8 cellular contexts compared by ENCODE assay signal in genomic region chr1:112722601-112723510, GRCh38. TPM values are rescaled to one million over a fixed set of nuclear protein-coding genes. Genes with fewer than 3 reads are reported as not detected.
A peak's percentile ranks its signal among the peaks of the same experiment; 100 is the strongest.
DNase-seq lines count a peak whose midpoint lies in the region; ATAC-seq and TF ChIP-seq lines count a peak whose summit lies in the region.

No MANE protein-coding gene starts in this region.

- peaks cover 14% of the 10 kb centered on the region for H3K4me1 Mint-ChIP-seq in activated naive CD8-positive, alpha-beta T cell (ENCODE audit: low read depth)
- peaks cover 10% of the 10 kb centered on the region for H3K4me1 Mint-ChIP-seq in activated naive CD8-positive, alpha-beta T cell treated with anti-CD3 and anti-CD28 coated beads for 36 hours
- H3K4me1 Mint-ChIP-seq in activated CD8-positive, alpha-beta T cell treated with anti-CD3 and anti-CD28 coated beads, Interleukin-2, amount 10 ng/mL, durations not matched to agents 7 days and 5 days (ENCODE audit: low read depth): peaks cover 14% of the 10 kb centered on the region

- H3K4me1 ChIP-seq in tibial nerve (peaks cover 0 to 26% (median 18%) of the 10 kb centered on the region in 4 donors), transverse colon (peaks cover 0 to 20% (median 14%) of the 10 kb centered on the region in 4 donors)

- CTCF ChIA-PET in activated CD8-positive, alpha-beta T cell treated with anti-CD3 and anti-CD28 coated beads, Interleukin-2, amount 10 ng/mL, durations not matched to agents 7 days and 5 days (lab: Charles Lee): interaction anchor here (0.9 to 9.8 kb wide), 3 partner anchors 10 to 332 kb away, joined by 3 to 173 read pairs (median 3); no protein-coding TSS in a partner anchor

- TF ChIP-seq CTCF in tibial nerve (IDR thresholded peaks at IDR 0.05): no peak
- TF ChIP-seq CTCF in transverse colon (IDR thresholded peaks at IDR 0.05): no peak

- intact Hi-C loops in transverse colon (cut with DNase I; ENCODE audit: low total_unique reads): no loop called here

- H3K36me3 ChIP-seq in tibial nerve (no peaks in the 10 kb centered on the region), transverse colon (no peaks in the 10 kb centered on the region)

- POLR2A ChIA-PET in activated CD8-positive, alpha-beta T cell treated with anti-CD3 and anti-CD28 coated beads, Interleukin-2, amount 10 ng/mL, durations not matched to agents 7 days and 5 days (lab: Charles Lee): no interaction called here

- no peak for TF ChIP-seq POLR2A in tibial nerve (IDR thresholded peaks at IDR 0.05)
- TF ChIP-seq POLR2A in transverse colon (IDR thresholded peaks at IDR 0.05): no peak

- H3K9me3 Mint-ChIP-seq in activated naive CD8-positive, alpha-beta T cell (ENCODE audit: low read depth): no peaks in the 10 kb centered on the region
- no peaks in the 10 kb centered on the region for H3K9me3 Mint-ChIP-seq in activated naive CD8-positive, alpha-beta T cell treated with anti-CD3 and anti-CD28 coated beads for 36 hours
- H3K9me3 Mint-ChIP-seq in activated CD8-positive, alpha-beta T cell treated with anti-CD3 and anti-CD28 coated beads, Interleukin-2, amount 10 ng/mL, durations not matched to agents 7 days and 5 days (ENCODE audit: insufficient read depth): no peaks in the 10 kb centered on the region

- no peaks in the 10 kb centered on the region for H3K27me3 Mint-ChIP-seq in activated naive CD8-positive, alpha-beta T cell
- H3K27me3 Mint-ChIP-seq in activated naive CD8-positive, alpha-beta T cell treated with anti-CD3 and anti-CD28 coated beads for 36 hours: peaks cover 26% of the 10 kb centered on the region
- H3K27me3 Mint-ChIP-seq in activated CD8-positive, alpha-beta T cell treated with anti-CD3 and anti-CD28 coated beads, Interleukin-2, amount 10 ng/mL, durations not matched to agents 7 days and 5 days (ENCODE audit: low read depth): peaks cover 33% of the 10 kb centered on the region

- H3K4me3 ChIP-seq in iPS-18c (ENCODE audit: insufficient read depth, low read depth, low read length): peak overlapping the region; percentile 5; the same call in 1 of the 2 replicates
- H3K4me3 ChIP-seq in tibial nerve: peak overlapping the region; percentile 9 to 39 (median 22)
- H3K4me3 ChIP-seq in transverse colon: peak overlapping the region in 2 of 4 donors; percentile 9 to 23

- H3K9me3 ChIP-seq in iPS-18c (ENCODE audit: control insufficient read depth, insufficient read depth, low read length) (no peaks in the 10 kb centered on the region), tibial nerve (no peaks in the 10 kb centered on the region), transverse colon (no peaks in the 10 kb centered on the region)

- H3K27ac ChIP-seq in tibial nerve (peak overlapping the region in 1 of 4 donors; percentile 48), transverse colon (no peak overlapping the region)

- H3K27me3 ChIP-seq in tibial nerve: peaks cover 0 to 4% of the 10 kb centered on the region in 2 donors
- H3K27me3 ChIP-seq in transverse colon: no peaks in the 10 kb centered on the region

- TF ChIP-seq EP300 in tibial nerve (IDR thresholded peaks at IDR 0.05) (no peak), transverse colon (IDR thresholded peaks at IDR 0.05; ENCODE audit: low read depth) (no peak)

- peak; percentile 25 for ATAC-seq in activated CD8-positive, alpha-beta T cell treated with anti-CD3 and anti-CD28 coated beads, Interleukin-2, amount 10 ng/mL, durations not matched to agents 7 days and 5 days
- ATAC-seq in HG03571 (IDR thresholded peaks at IDR 0.05; ENCODE audit: unreplicated experiment): no peak

- H3K4me3 Mint-ChIP-seq in activated naive CD8-positive, alpha-beta T cell: peak overlapping the region; percentile 52
- no peak overlapping the region for H3K4me3 Mint-ChIP-seq in activated naive CD8-positive, alpha-beta T cell treated with anti-CD3 and anti-CD28 coated beads for 36 hours
- H3K4me3 Mint-ChIP-seq in activated CD8-positive, alpha-beta T cell treated with anti-CD3 and anti-CD28 coated beads, Interleukin-2, amount 10 ng/mL, durations not matched to agents 7 days and 5 days: no peak overlapping the region

- peaks cover 3% of the 10 kb centered on the region for H3K36me3 Mint-ChIP-seq in activated naive CD8-positive, alpha-beta T cell
- no peaks in the 10 kb centered on the region for H3K36me3 Mint-ChIP-seq in activated naive CD8-positive, alpha-beta T cell treated with anti-CD3 and anti-CD28 coated beads for 36 hours
- no peaks in the 10 kb centered on the region for H3K36me3 Mint-ChIP-seq in activated CD8-positive, alpha-beta T cell treated with anti-CD3 and anti-CD28 coated beads, Interleukin-2, amount 10 ng/mL, durations not matched to agents 7 days and 5 days (ENCODE audit: low read depth)

- no peak for DNase-seq in activated naive CD8-positive, alpha-beta T cell treated with anti-CD3 and anti-CD28 coated beads for 36 hours
- DNase-seq in activated CD8-positive, alpha-beta T cell treated with anti-CD3 and anti-CD28 coated beads, Interleukin-2, amount 10 ng/mL, durations not matched to agents 7 days and 5 days: no peak
- DNase-seq in tibial nerve (ENCODE audit: low spot score in 2 of 2): no peak
- no peak for DNase-seq in transverse colon
- DNase-seq in NCI-H1105 (lab: John Stamatoyannopoulos, UW): no peak

- WGBS in tibial nerve, 2 donors: 8 to 11% methylated on average over 18 to 28 of the region's 35 CpGs
- WGBS in transverse colon (ENCODE audit: low coverage in 1 of 2), 2 donors: 25 to 56% methylated on average over 4 to 34 of the region's 35 CpGs

- H3K27ac Mint-ChIP-seq in activated naive CD8-positive, alpha-beta T cell: peak overlapping the region; percentile 46
- no peak overlapping the region for H3K27ac Mint-ChIP-seq in activated naive CD8-positive, alpha-beta T cell treated with anti-CD3 and anti-CD28 coated beads for 36 hours
- no peak overlapping the region for H3K27ac Mint-ChIP-seq in activated CD8-positive, alpha-beta T cell treated with anti-CD3 and anti-CD28 coated beads, Interleukin-2, amount 10 ng/mL, durations not matched to agents 7 days and 5 days

- in situ Hi-C loops in transverse colon (cut with MboI; ENCODE audit: low pct_ligation_motif_present in 1 of 4, low pct_unique_long_range_greater_than_20kb in 1 of 4, low sequenced_read_pairs in 3 of 4): loop anchor here in 3 of 4 donors (10.0 to 25.0 kb wide), 4 partner anchors 82 to 352 kb away; partner anchors contain the start of gene LRIG2 (in 2 of the 3)

RNA-seq across cellular contexts. Expression of gene PPM1J, which starts 7.7 kb away (rescaled TPM):
- total RNA-seq in activated naive CD8-positive, alpha-beta T cell treated with anti-CD3 and anti-CD28 coated beads for 36 hours: under 1 TPM; 0.80 to 0.94 TPM
- total RNA-seq in activated CD8-positive, alpha-beta T cell treated with anti-CD3 and anti-CD28 coated beads, Interleukin-2, amount 10 ng/mL, durations not matched to agents 7 days and 5 days: not detected
- 1 to 10 TPM in 3 of 4 donors, under 1 TPM in 1; 0.66 to 3.3 (median 1.8) TPM for total RNA-seq in tibial nerve
- 1 to 10 TPM in 1 of 4 donors, under 1 TPM in 1, not detected in 2; 0.68 to 1.7 TPM for total RNA-seq in transverse colon

RNA-seq across cellular contexts. Expression of gene RHOC, which starts 15.9 kb away (rescaled TPM):
- total RNA-seq in activated naive CD8-positive, alpha-beta T cell treated with anti-CD3 and anti-CD28 coated beads for 36 hours: 10 to 100 TPM; 23.8 to 26.2 TPM
- 10 to 100 TPM; 85.6 to 93.8 TPM for total RNA-seq in activated CD8-positive, alpha-beta T cell treated with anti-CD3 and anti-CD28 coated beads, Interleukin-2, amount 10 ng/mL, durations not matched to agents 7 days and 5 days
- total RNA-seq in tibial nerve (100 to 1,000 TPM; 225 to 297 (median 293) TPM), transverse colon (100 to 1,000 TPM; 438 to 737 (median 617) TPM)

RNA-seq across cellular contexts. Expression of gene MOV10, which starts 48.4 kb away (rescaled TPM):
- 10 to 100 TPM; 66.1 to 66.4 TPM for total RNA-seq in activated naive CD8-positive, alpha-beta T cell treated with anti-CD3 and anti-CD28 coated beads for 36 hours
- 100 to 1,000 TPM; 120 TPM for total RNA-seq in activated CD8-positive, alpha-beta T cell treated with anti-CD3 and anti-CD28 coated beads, Interleukin-2, amount 10 ng/mL, durations not matched to agents 7 days and 5 days
- total RNA-seq in tibial nerve (10 to 100 TPM; 30.6 to 69.9 (median 43.8) TPM), transverse colon (100 to 1,000 TPM in 1 of 4 donors, 10 to 100 TPM in 3; 22.1 to 129 (median 76.9) TPM)
